ENCODE assay signal across 2 cellular contexts in the genomic region with DNA sequence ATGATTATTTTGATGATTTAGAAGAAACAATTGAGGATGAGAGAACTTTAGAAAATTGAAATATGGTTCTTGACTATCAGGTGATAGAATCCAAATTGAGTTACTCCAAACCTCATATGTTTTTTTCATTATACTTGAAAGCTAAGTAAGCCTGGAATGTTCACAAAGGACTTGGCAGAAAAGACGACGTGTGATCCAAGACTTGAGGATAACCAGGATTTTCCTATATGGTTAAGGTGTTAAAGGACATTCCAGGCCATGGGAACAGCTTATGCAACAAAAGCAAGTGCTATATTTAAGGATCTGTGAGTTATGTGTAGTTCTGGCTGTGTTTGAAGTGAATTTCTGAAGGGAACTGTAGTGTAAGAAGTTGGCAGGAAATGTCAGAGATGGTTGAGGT.
TF ChIP-seq lines count a peak whose summit lies in the region.

No MANE protein-coding gene starts in this region.

TF ChIP-seq in WTC11, 78 proteins besides CTCF, POLR2A, EP300 and RAD21:
- TF ChIP-seq FOXP1 (CRISPR knock-in tag; IDR thresholded peaks at IDR 0.05; ENCODE audit: borderline replicate concordance) (no peak), ZNF423 (CRISPR knock-in tag; IDR thresholded peaks at IDR 0.05) (no peak)
TF ChIP-seq in WTC11: peak in this region for 0.

TF ChIP-seq in H1, 55 proteins besides CTCF, POLR2A, EP300 and RAD21:
- TF ChIP-seq SP2 (IDR thresholded peaks at IDR 0.05; ENCODE audit: low read length) (no peak), NRF1 (IDR thresholded peaks at IDR 0.05; ENCODE audit: low read depth, low read length) (no peak), MAFK (IDR thresholded peaks at IDR 0.05; ENCODE audit: low read depth, low read length) (no peak), KDM5A (IDR thresholded peaks at IDR 0.05; ENCODE audit: low read length) (no peak), CREB1 (IDR thresholded peaks at IDR 0.05) (no peak), JUN (IDR thresholded peaks at IDR 0.05; ENCODE audit: low read depth, low read length) (no peak), YY1 (IDR thresholded peaks at IDR 0.05; ENCODE audit: low read depth, low read length) (no peak), HDAC2 (IDR thresholded peaks at IDR 0.05; ENCODE audit: borderline replicate concordance in 1 of 2, low read depth in 2 of 2, low read length in 2 of 2) (no peak), ASH2L (IDR thresholded peaks at IDR 0.05; ENCODE audit: low read length) (no peak), PHF8 (conservative IDR thresholded peaks at IDR 0.05; ENCODE audit: low read depth, low read length) (no peak), BACH1 (IDR thresholded peaks at IDR 0.05; ENCODE audit: low read length) (no peak), RBBP5 (IDR thresholded peaks at IDR 0.05; ENCODE audit: borderline replicate concordance, low read depth, low read length) (no peak)
- TF ChIP-seq, protein P1, sequence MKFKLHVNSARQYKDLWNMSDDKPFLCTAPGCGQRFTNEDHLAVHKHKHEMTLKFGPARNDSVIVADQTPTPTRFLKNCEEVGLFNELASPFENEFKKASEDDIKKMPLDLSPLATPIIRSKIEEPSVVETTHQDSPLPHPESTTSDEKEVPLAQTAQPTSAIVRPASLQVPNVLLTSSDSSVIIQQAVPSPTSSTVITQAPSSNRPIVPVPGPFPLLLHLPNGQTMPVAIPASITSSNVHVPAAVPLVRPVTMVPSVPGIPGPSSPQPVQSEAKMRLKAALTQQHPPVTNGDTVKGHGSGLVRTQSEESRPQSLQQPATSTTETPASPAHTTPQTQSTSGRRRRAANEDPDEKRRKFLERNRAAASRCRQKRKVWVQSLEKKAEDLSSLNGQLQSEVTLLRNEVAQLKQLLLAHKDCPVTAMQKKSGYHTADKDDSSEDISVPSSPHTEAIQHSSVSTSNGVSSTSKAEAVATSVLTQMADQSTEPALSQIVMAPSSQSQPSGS (IDR thresholded peaks at IDR 0.05; ENCODE audit: low read length), result no peak
TF ChIP-seq in H1: peak in this region for 0.
